ENCODE assay signal across 18 cellular contexts in the genomic region with DNA sequence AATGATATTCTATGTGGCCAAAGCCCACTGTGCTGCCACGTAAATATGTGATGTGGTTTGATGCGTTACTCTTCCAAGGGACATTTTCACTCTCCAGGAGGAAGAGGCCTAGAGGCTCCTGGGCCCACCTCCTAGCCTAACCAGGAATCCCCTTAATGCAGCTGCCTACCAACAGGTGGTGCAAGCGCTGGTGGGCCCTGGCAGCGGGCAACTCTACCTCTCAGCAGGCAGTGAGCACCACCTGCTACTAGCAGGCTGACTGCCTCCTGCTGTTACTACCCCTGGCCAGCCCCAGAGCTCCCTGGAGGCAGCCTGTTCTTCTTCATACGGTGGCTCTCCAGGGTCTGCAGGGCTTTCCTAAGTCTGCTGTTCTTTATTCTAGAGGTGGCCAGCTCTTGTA.
DNase-seq lines count a peak whose midpoint lies in the region; ATAC-seq and TF ChIP-seq lines count a peak whose summit lies in the region.
"Had no signal": no experiment of that assay in that cellular context is flagged by ENCODE, and none has a peak within 500 bp of the region (broad histone marks: within the 10 kb centered on the region; RNA-seq: fewer than 3 reads in every experiment).

No MANE protein-coding gene starts in this region.

- no peak overlapping the region for H3K27ac ChIP-seq in GM23338 (ENCODE audit: low read depth)
- H3K27ac ChIP-seq in HEK293 (ENCODE audit: extremely low read depth, low read depth, low read length) = no peak overlapping the region
- H3K27ac ChIP-seq in neural progenitor cell = no peak overlapping the region
- H3K27ac ChIP-seq: KMS-11, RWPE1 had no signal

- no peaks in the 10 kb centered on the region for H3K36me3 ChIP-seq in GM23338 (ENCODE audit: insufficient read depth)
- H3K36me3 ChIP-seq in HEK293 (ENCODE audit: control insufficient read depth in 2 of 2, insufficient read depth in 1 of 2, low read length in 2 of 2) = no peaks in the 10 kb centered on the region
- no peaks in the 10 kb centered on the region for H3K36me3 ChIP-seq in neural progenitor cell

- no peaks in the 10 kb centered on the region for H3K9me3 ChIP-seq in HEK293 (ENCODE audit: control insufficient read depth, insufficient read depth, low read depth, low read length)
- H3K9me3 ChIP-seq in neural progenitor cell (ENCODE audit: low read depth) = no peaks in the 10 kb centered on the region
- H3K9me3 ChIP-seq: Caco-2 had no signal

- H3K4me1 Mint-ChIP-seq in GM23338 (no peaks in the 10 kb centered on the region), neural progenitor cell (no peaks in the 10 kb centered on the region)
- H3K4me1 Mint-ChIP-seq: B cell; CD4-positive, CD25-positive, alpha-beta regulatory T cell had no signal

- no peaks in the 10 kb centered on the region for H4K20me1 ChIP-seq in GM23338 (replicated peaks; ENCODE audit: insufficient read depth)
- no peaks in the 10 kb centered on the region for H4K20me1 ChIP-seq in neural progenitor cell (ENCODE audit: low read depth)

- H3F3A ChIP-seq in GM23338 (replicated peaks; ENCODE audit: low read depth) (no peaks in the 10 kb centered on the region), neural progenitor cell (ENCODE audit: low read depth) (no peaks in the 10 kb centered on the region)

- H3K9me2 ChIP-seq in GM23338 (ENCODE audit: insufficient read depth) = no peaks in the 10 kb centered on the region

- H3K4me2 ChIP-seq in GM23338 = no peak overlapping the region
- no peak overlapping the region for H3K4me2 ChIP-seq in neural progenitor cell
- H3K4me2 ChIP-seq: KMS-11 had no signal

- no peaks in the 10 kb centered on the region for H3K36me3 Mint-ChIP-seq in GM23338 (ENCODE audit: low read depth)
- H3K36me3 Mint-ChIP-seq in neural progenitor cell = no peaks in the 10 kb centered on the region
- H3K36me3 Mint-ChIP-seq: CD4-positive, CD25-positive, alpha-beta regulatory T cell had no signal

- no peak overlapping the region for H3K9ac ChIP-seq in neural progenitor cell
- H3K9ac ChIP-seq: KMS-11 had no signal

- POLR2A ChIA-PET in HEK293 (lab: Yijun Ruan, JAX) = no interaction called here

- DNase-seq in GM23338 (ENCODE audit: low spot score) = peak; percentile 34
- peak; percentile 79 for DNase-seq in NCI-H69 (lab: John Stamatoyannopoulos, UW)
- no peak for DNase-seq in neural progenitor cell (ENCODE audit: low spot score)
- no peak for DNase-seq in NCI-H187 (lab: John Stamatoyannopoulos, UW)
- no peak for DNase-seq in erythroblast (lab: John Stamatoyannopoulos, UW)
- DNase-seq in medulla oblongata (ENCODE audit: extremely low spot score) = no peak
- DNase-seq: Caco-2; CD4-positive, CD25-positive, alpha-beta regulatory T cell; DMS79; HCEC 1CT; NCI-H1048; NCI-H1436 treated with DMSO at 0.1 percent for 48 hours; OCI-M1 had no signal

- H3K27ac Mint-ChIP-seq in GM23338 (no peak overlapping the region), neural progenitor cell (no peak overlapping the region)
- H3K27ac Mint-ChIP-seq: B cell; T-helper 1 cell treated with Interleukin-12 subunit alpha and Interleukin-12 subunit beta and Interleukin-4 antibody, amounts not matched to agents 30 μg/mL and 1 μg/mL, for 36 hours had no signal

- H3K79me2 ChIP-seq in GM23338 (replicated peaks; ENCODE audit: insufficient read depth) (no peaks in the 10 kb centered on the region), neural progenitor cell (ENCODE audit: low read depth) (no peaks in the 10 kb centered on the region)

- H3K4me3 Mint-ChIP-seq in GM23338 (no peak overlapping the region), neural progenitor cell (no peak overlapping the region)
- H3K4me3 Mint-ChIP-seq: B cell; CD4-positive, CD25-positive, alpha-beta regulatory T cell; T-helper 1 cell treated with Interleukin-12 subunit alpha and Interleukin-12 subunit beta and Interleukin-4 antibody, amounts not matched to agents 30 μg/mL and 1 μg/mL, for 36 hours had no signal

- TF ChIP-seq CTCF in GM23338 (conservative IDR thresholded peaks at IDR 0.05; ENCODE audit: low read depth in 2 of 2) (peak; percentile 22 to 52; a peak in 3 of 4 replicates), HEK293 (tag by site-specific recombination; IDR thresholded peaks at IDR 0.05) (no peak), neural progenitor cell (IDR thresholded peaks at IDR 0.05) (peak; percentile 23)

- peak; percentile 70 for ATAC-seq in GM23338

- H3K27me3 Mint-ChIP-seq in GM23338 (ENCODE audit: insufficient read depth, low read depth, poor library complexity) (peaks cover 6% of the 10 kb centered on the region), neural progenitor cell (ENCODE audit: insufficient read depth, low read depth) (peaks cover 9% of the 10 kb centered on the region)

- no peak for TF ChIP-seq POLR2A in erythroblast (IDR thresholded peaks at IDR 0.05; ENCODE audit: low read length)

- H3K4me1 ChIP-seq in GM23338 (ENCODE audit: insufficient read depth) = no peaks in the 10 kb centered on the region
- H3K4me1 ChIP-seq in HEK293 (ENCODE audit: control insufficient read depth, insufficient read depth, low read length) = no peaks in the 10 kb centered on the region
- no peaks in the 10 kb centered on the region for H3K4me1 ChIP-seq in neural progenitor cell
- H3K4me1 ChIP-seq: Caco-2 had no signal

- H2AFZ ChIP-seq in GM23338 (no peak overlapping the region), neural progenitor cell (replicated peaks) (no peak overlapping the region)

- CTCF ChIA-PET in HEK293 (lab: Yijun Ruan, JAX) = no interaction called here

- no peaks in the 10 kb centered on the region for H3K27me3 ChIP-seq in GM23338 (ENCODE audit: insufficient read depth)
- H3K27me3 ChIP-seq in neural progenitor cell = no peaks in the 10 kb centered on the region

- H3K9me3 Mint-ChIP-seq in GM23338 (no peaks in the 10 kb centered on the region), neural progenitor cell (no peaks in the 10 kb centered on the region)
- H3K9me3 Mint-ChIP-seq: T-helper 1 cell treated with Interleukin-12 subunit alpha and Interleukin-12 subunit beta and Interleukin-4 antibody, amounts not matched to agents 30 μg/mL and 1 μg/mL, for 36 hours had no signal

- no peak overlapping the region for H3K4me3 ChIP-seq in GM23338
- no peak overlapping the region for H3K4me3 ChIP-seq in HEK293 (ENCODE audit: low read depth, low read length)
- no peak overlapping the region for H3K4me3 ChIP-seq in neural progenitor cell

TF ChIP-seq in GM23338, 12 proteins besides CTCF, POLR2A, EP300 and RAD21 (continues in another document):
- TF ChIP-seq NANOG (IDR thresholded peaks at IDR 0.05; ENCODE audit: borderline replicate concordance) (no peak), STAT1 (IDR thresholded peaks at IDR 0.05; ENCODE audit: unreplicated experiment) (no peak), ZNF331 (CRISPR knock-in tag; IDR thresholded peaks at IDR 0.05; ENCODE audit: low read depth) (no peak), JUNB (IDR thresholded peaks at IDR 0.05; ENCODE audit: unreplicated experiment) (no peak), CREB1 (CRISPR knock-in tag; IDR thresholded peaks at IDR 0.05; ENCODE audit: low read depth) (no peak), EZH2phosphoT487 (IDR thresholded peaks at IDR 0.05; ENCODE audit: unreplicated experiment) (no peak)
- TF ChIP-seq, protein P1, sequence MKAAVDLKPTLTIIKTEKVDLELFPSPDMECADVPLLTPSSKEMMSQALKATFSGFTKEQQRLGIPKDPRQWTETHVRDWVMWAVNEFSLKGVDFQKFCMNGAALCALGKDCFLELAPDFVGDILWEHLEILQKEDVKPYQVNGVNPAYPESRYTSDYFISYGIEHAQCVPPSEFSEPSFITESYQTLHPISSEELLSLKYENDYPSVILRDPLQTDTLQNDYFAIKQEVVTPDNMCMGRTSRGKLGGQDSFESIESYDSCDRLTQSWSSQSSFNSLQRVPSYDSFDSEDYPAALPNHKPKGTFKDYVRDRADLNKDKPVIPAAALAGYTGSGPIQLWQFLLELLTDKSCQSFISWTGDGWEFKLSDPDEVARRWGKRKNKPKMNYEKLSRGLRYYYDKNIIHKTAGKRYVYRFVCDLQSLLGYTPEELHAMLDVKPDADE (IDR thresholded peaks at IDR 0.05) = no peak

TF ChIP-seq in HEK293, 187 proteins besides CTCF, POLR2A, EP300 and RAD21 (continues in another document):
- TF ChIP-seq ZBTB21 (tag by site-specific recombination; IDR thresholded peaks at IDR 0.05) = no peak
- TF ChIP-seq ZIC2 (tag by site-specific recombination; IDR thresholded peaks at IDR 0.05) = peak; percentile 88
- TF ChIP-seq, protein P2, sequence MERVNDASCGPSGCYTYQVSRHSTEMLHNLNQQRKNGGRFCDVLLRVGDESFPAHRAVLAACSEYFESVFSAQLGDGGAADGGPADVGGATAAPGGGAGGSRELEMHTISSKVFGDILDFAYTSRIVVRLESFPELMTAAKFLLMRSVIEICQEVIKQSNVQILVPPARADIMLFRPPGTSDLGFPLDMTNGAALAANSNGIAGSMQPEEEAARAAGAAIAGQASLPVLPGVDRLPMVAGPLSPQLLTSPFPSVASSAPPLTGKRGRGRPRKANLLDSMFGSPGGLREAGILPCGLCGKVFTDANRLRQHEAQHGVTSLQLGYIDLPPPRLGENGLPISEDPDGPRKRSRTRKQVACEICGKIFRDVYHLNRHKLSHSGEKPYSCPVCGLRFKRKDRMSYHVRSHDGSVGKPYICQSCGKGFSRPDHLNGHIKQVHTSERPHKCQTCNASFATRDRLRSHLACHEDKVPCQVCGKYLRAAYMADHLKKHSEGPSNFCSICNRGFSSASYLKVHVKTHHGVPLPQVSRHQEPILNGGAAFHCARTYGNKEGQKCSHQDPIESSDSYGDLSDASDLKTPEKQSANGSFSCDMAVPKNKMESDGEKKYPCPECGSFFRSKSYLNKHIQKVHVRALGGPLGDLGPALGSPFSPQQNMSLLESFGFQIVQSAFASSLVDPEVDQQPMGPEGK (tag by site-specific recombination; IDR thresholded peaks at IDR 0.05) = no peak
- no peak for TF ChIP-seq SETDB1 (IDR thresholded peaks at IDR 0.05; ENCODE audit: insufficient read length, low read length)
- no peak for TF ChIP-seq FEZF1 (tag by site-specific recombination; IDR thresholded peaks at IDR 0.05)

Comparison
In these comparisons a context has a peak if more than half of its experiments do, and no peak if none do; other contexts are left out.
1. DNase-seq: peak in GM23338 (single experiment) and NCI-H69 (single experiment); none in neural progenitor cell (single experiment), NCI-H187 (0 of 2), erythroblast (0 of 2) and medulla oblongata (single experiment).